19 cellular contexts compared by ENCODE assay signal in genomic region chr13:98293570-98294142, GRCh38.
A peak's percentile ranks its signal among the peaks of the same experiment; 100 is the strongest.
DNase-seq lines count a peak whose midpoint lies in the region; ATAC-seq and TF ChIP-seq lines count a peak whose summit lies in the region.
"Had no signal": no experiment of that assay in that cellular context is flagged by ENCODE, and none has a peak within 500 bp of the region (broad histone marks: within the 10 kb centered on the region; RNA-seq: fewer than 3 reads in every experiment).

No MANE protein-coding gene starts in this region.

- intact Hi-C loops in PC-3 (cut with micrococcal nuclease) = no loop called here

- H3K4me3 ChIP-seq in PC-3 (ENCODE audit: low read length) = no peak overlapping the region
- no peak overlapping the region for H3K4me3 ChIP-seq in osteoblast (ENCODE audit: insufficient read depth, low read length)
- H3K4me3 ChIP-seq: K562, psoas muscle had no signal

- TF ChIP-seq CTCF in PC-3 (conservative IDR thresholded peaks at IDR 0.05; ENCODE audit: low read depth, low read length) = no peak
- no peak for TF ChIP-seq CTCF in osteoblast (IDR thresholded peaks at IDR 0.05; ENCODE audit: extremely low read depth, low read depth, low read length)

- no peak overlapping the region for H2AFZ ChIP-seq in PC-3 (ENCODE audit: low read length)
- H2AFZ ChIP-seq in osteoblast (ENCODE audit: low read length) = no peak overlapping the region

- H3K79me2 ChIP-seq in PC-3 (ENCODE audit: low read length) (no peaks in the 10 kb centered on the region), osteoblast (ENCODE audit: insufficient read depth, low read length) (peaks cover 58% of the 10 kb centered on the region)

- H3F3A ChIP-seq in PC-3 (ENCODE audit: low read length, unreplicated experiment) = no peaks in the 10 kb centered on the region

- H3K9me2 ChIP-seq in PC-3 (replicated peaks; ENCODE audit: low read length) = no peaks in the 10 kb centered on the region

- ATAC-seq in PC-3 (peak; percentile 38), GM21447 (IDR thresholded peaks at IDR 0.05; ENCODE audit: unreplicated experiment) (no peak)
- ATAC-seq: activated CD4-positive, alpha-beta T cell treated with anti-CD3 and anti-CD28 coated beads for 36 hours; K562; natural killer cell treated with Interleukin-12 subunit alpha and Interleukin-12 subunit beta and Interleukin-15 and Interleukin-18, amount 100 ng/mL, for 72 hours; psoas muscle had no signal

- no TSS peak for BruUV-seq in PC-3 (replicated peaks; lab: Mats Ljungman, UMichigan)

- no peak overlapping the region for H3K9ac ChIP-seq in PC-3 (ENCODE audit: low read length)

- DNase-seq in AG08395 (ENCODE audit: low spot score) (peak; percentile 38), PC-3 (peak; percentile 17), iris pigment epithelial cell (ENCODE audit: low read depth) (peak; percentile 33), osteoblast (ENCODE audit: insufficient read length, low spot score, missing footprints) (peak; percentile 76), activated gamma-delta T cell (lab: John Stamatoyannopoulos, UW) (no peak), islet precursor cell (no peak)
- no peak for DNase-seq in activated naive CD4-positive, alpha-beta T cell (lab: John Stamatoyannopoulos, UW)
- DNase-seq: activated CD4-positive, alpha-beta T cell treated with anti-CD3 and anti-CD28 coated beads for 36 hours; activated naive CD8-positive, alpha-beta T cell treated with anti-CD3 and anti-CD28 coated beads for 36 hours; left cardiac atrium; midbrain; NCI-H82; OCI-M1; psoas muscle; substantia nigra had no signal

- H3K27ac ChIP-seq in PC-3 (ENCODE audit: low read length) (no peak overlapping the region), osteoblast (ENCODE audit: low read depth, low read length) (no peak overlapping the region)
- H3K27ac ChIP-seq: C4-2B, psoas muscle had no signal

- H4K20me1 ChIP-seq in PC-3 (ENCODE audit: low read length) = no peaks in the 10 kb centered on the region
- H4K20me1 ChIP-seq in osteoblast (ENCODE audit: insufficient read depth, low read length) = peaks cover 28% of the 10 kb centered on the region

- H3K9me3 ChIP-seq in PC-3 (ENCODE audit: low read length) (no peaks in the 10 kb centered on the region), osteoblast (ENCODE audit: low read depth, low read length) (no peaks in the 10 kb centered on the region)
- H3K9me3 ChIP-seq: psoas muscle had no signal

- H3K27me3 ChIP-seq in PC-3 (ENCODE audit: low read length) (no peaks in the 10 kb centered on the region), osteoblast (ENCODE audit: insufficient read depth, low read length) (no peaks in the 10 kb centered on the region)

- POLR2A ChIA-PET in PC-3 (lab: Charles Lee; ENCODE audit: unreplicated experiment) = interaction anchor here (0.6 kb wide), 1 partner anchor 160 kb away, joined by 4 read pairs; no protein-coding TSS in a partner anchor

- H3K36me3 ChIP-seq in PC-3 (ENCODE audit: low read depth, low read length) (no peaks in the 10 kb centered on the region), osteoblast (ENCODE audit: insufficient read depth, low read length) (no peaks in the 10 kb centered on the region)

- H3K4me2 ChIP-seq in PC-3 (ENCODE audit: low read length) (no peak overlapping the region), osteoblast (ENCODE audit: insufficient read depth, low read length) (no peak overlapping the region)

- CTCF ChIA-PET in PC-3 (lab: Charles Lee) = no interaction called here

- H3K4me1 ChIP-seq in PC-3 (ENCODE audit: insufficient read depth, low read length) (no peaks in the 10 kb centered on the region), osteoblast (ENCODE audit: insufficient read depth, low read length) (peaks cover 9% of the 10 kb centered on the region)
- H3K4me1 ChIP-seq: psoas muscle had no signal

Comparison
In these comparisons a context has a peak if more than half of its experiments do, and no peak if none do; other contexts are left out.
1. DNase-seq: peak in AG08395 (single experiment), PC-3 (single experiment), iris pigment epithelial cell (single experiment) and osteoblast (single experiment); none in activated gamma-delta T cell (single experiment), activated naive CD4-positive, alpha-beta T cell (0 of 4) and islet precursor cell (single experiment).